Comparison of ENCODE assay signal across 9 cellular contexts in genomic region chrX:48493890-48494364, GRCh38. TPM values are rescaled to one million over a fixed set of nuclear protein-coding genes. Genes with fewer than 3 reads are reported as not detected.
DNase-seq lines count a peak whose midpoint lies in the region; ATAC-seq and TF ChIP-seq lines count a peak whose summit lies in the region.
"Had no signal": no experiment of that assay in that cellular context is flagged by ENCODE, and none has a peak within 500 bp of the region (broad histone marks: within the 10 kb centered on the region; RNA-seq: fewer than 3 reads in every experiment).

No MANE protein-coding gene starts in this region.

- peak; percentile 21; the same call in 1 of the 2 replicates for TF ChIP-seq CTCF in BJ (IDR thresholded peaks at IDR 0.05; ENCODE audit: insufficient read depth, low read depth, low read length)
- no peak for TF ChIP-seq CTCF in activated B cell treated with CpG ODN at 0.5 μM for 24 hours (IDR thresholded peaks at IDR 0.05)

- intact Hi-C loops in activated B cell treated with CpG ODN at 0.5 μM for 24 hours (cut with micrococcal nuclease) = loop anchor here (1.0 to 5.0 kb wide), 2 partner anchors 640 to 662 kb away; no protein-coding TSS in a partner anchor
- intact Hi-C loops in left colon (cut with DNase I, micrococcal nuclease) = no loop called here

- H3K36me3 ChIP-seq in BJ (ENCODE audit: control insufficient read depth, insufficient read depth, low read length) = no peaks in the 10 kb centered on the region

- POLR2A ChIA-PET in BJ (lab: Charles Lee) = no interaction called here
- POLR2A ChIA-PET in HEK293T (lab: Yijun Ruan, JAX) = no interaction called here
- POLR2A ChIA-PET in activated B cell treated with CpG ODN at 0.5 μM for 24 hours (lab: Charles Lee) = interaction anchor here (0.9 kb wide), 1 partner anchor 1304 kb away, joined by 4 read pairs; no protein-coding TSS in a partner anchor

- H3K4me3 ChIP-seq in BJ (ENCODE audit: low read depth, low read length) = no peak overlapping the region

- no peaks in the 10 kb centered on the region for H3K9me3 Mint-ChIP-seq in activated B cell treated with CpG ODN at 0.5 μM for 24 hours

- CTCF ChIA-PET in BJ (lab: Yijun Ruan, JAX) = interaction anchor here (0.8 to 3.2 kb wide), 7 partner anchors 8 to 467 kb away, joined by 3 to 25 read pairs (median 4); no protein-coding TSS in a partner anchor
- CTCF ChIA-PET in HEK293T (lab: Yijun Ruan, JAX) = interaction anchor here (0.7 to 2.3 kb wide), 6 partner anchors 10 to 742 kb away, joined by 3 to 13 read pairs (median 4); no protein-coding TSS in a partner anchor
- CTCF ChIA-PET in activated B cell treated with CpG ODN at 0.5 μM for 24 hours (lab: Charles Lee) = interaction anchor here (1.1 to 1.5 kb wide), 2 partner anchors 662 to 665 kb away, joined by 5 to 6 read pairs; no protein-coding TSS in a partner anchor

- DNase-seq in BJ (ENCODE audit: low read depth) (no peak), HEK293T (ENCODE audit: extremely low spot score) (peak; percentile 46), activated B cell treated with CpG ODN at 0.5 μM for 24 hours (no peak), left colon (peak in 1 of 2 donors; percentile 28)
- DNase-seq in effector CD8-positive, alpha-beta T cell (lab: John Stamatoyannopoulos, UW) = no peak
- DNase-seq: T1000 had no signal

- H3K27ac Mint-ChIP-seq in activated B cell treated with CpG ODN at 0.5 μM for 24 hours = no peak overlapping the region

- peak; percentile 31 for ATAC-seq in activated B cell treated with CpG ODN at 0.5 μM for 24 hours (ENCODE audit: low read depth)
- ATAC-seq in left colon = peak; percentile 76
- ATAC-seq in GM18870 (IDR thresholded peaks at IDR 0.05; ENCODE audit: unreplicated experiment) = no peak
- ATAC-seq in HG03159 (IDR thresholded peaks at IDR 0.05; ENCODE audit: unreplicated experiment) = no peak
- no peak for ATAC-seq in HG02759 (IDR thresholded peaks at IDR 0.05; ENCODE audit: unreplicated experiment)

- no peaks in the 10 kb centered on the region for H3K36me3 Mint-ChIP-seq in activated B cell treated with CpG ODN at 0.5 μM for 24 hours (ENCODE audit: low read depth)

- no peaks in the 10 kb centered on the region for H3K4me1 Mint-ChIP-seq in activated B cell treated with CpG ODN at 0.5 μM for 24 hours

- H3K27me3 ChIP-seq in BJ (ENCODE audit: control insufficient read depth, insufficient read depth, low read length) = no peaks in the 10 kb centered on the region

- H3K4me3 Mint-ChIP-seq in activated B cell treated with CpG ODN at 0.5 μM for 24 hours = no peak overlapping the region

- H3K27me3 Mint-ChIP-seq in activated B cell treated with CpG ODN at 0.5 μM for 24 hours = peaks cover 2% of the 10 kb centered on the region

TF ChIP-seq in HEK293T, 16 proteins besides CTCF, POLR2A, EP300 and RAD21:
- TF ChIP-seq FOXK2 (IDR thresholded peaks at IDR 0.05) (no peak), ZNF384 (IDR thresholded peaks at IDR 0.05) (no peak), NFRKB (IDR thresholded peaks at IDR 0.05) (no peak), L3MBTL2 (conservative IDR thresholded peaks at IDR 0.05) (no peak), CTBP1 (IDR thresholded peaks at IDR 0.05; ENCODE audit: borderline replicate concordance) (no peak), TARDBP (IDR thresholded peaks at IDR 0.05) (no peak), HDGF (IDR thresholded peaks at IDR 0.05; ENCODE audit: borderline replicate concordance) (no peak)

RNA-seq across cellular contexts. Expression of gene PORCN, which starts 14.9 kb away (rescaled TPM):
- polyA plus RNA-seq in BJ (2011; rRNA removed) = 9.9 and 18.0 TPM in 2 replicates
- 10.5 and 14.9 TPM in 2 replicates for polyA minus RNA-seq in BJ (2011; rRNA and poly(A)+ RNA removed)
- 7.8 and 9.8 TPM in 2 replicates for total RNA-seq in activated B cell treated with CpG ODN at 0.5 μM for 24 hours
- total RNA-seq in left colon = 1 to 10 TPM; 4.0 to 5.8 TPM

RNA-seq across cellular contexts. Expression of gene FTSJ1, which starts 17.9 kb away (rescaled TPM):
- 24.5 and 44.3 TPM in 2 replicates for polyA plus RNA-seq in BJ (2011; rRNA removed)
- polyA minus RNA-seq in BJ (2011; rRNA and poly(A)+ RNA removed) = 21.4 and 29.8 TPM in 2 replicates
- total RNA-seq in activated B cell treated with CpG ODN at 0.5 μM for 24 hours = 39.9 and 44.5 TPM in 2 replicates
- 10 to 100 TPM; 19.5 to 25.1 TPM for total RNA-seq in left colon

RNA-seq across cellular contexts. Expression of gene SLC38A5, which starts 23.9 kb away (rescaled TPM):
- 3.5 and 5.3 TPM in 2 replicates for polyA plus RNA-seq in BJ (2011; rRNA removed)
- polyA minus RNA-seq in BJ (2011; rRNA and poly(A)+ RNA removed) = 1.7 and 6.4 TPM in 2 replicates
- total RNA-seq in activated B cell treated with CpG ODN at 0.5 μM for 24 hours = 23.5 and 28.9 TPM in 2 replicates
- total RNA-seq in left colon = 10 to 100 TPM; 16.7 to 24.1 TPM

RNA-seq across cellular contexts. Expression of gene EBP, which starts 27.7 kb away (rescaled TPM):
- 28.3 and 36.1 TPM in 2 replicates for polyA plus RNA-seq in BJ (2011; rRNA removed)
- polyA minus RNA-seq in BJ (2011; rRNA and poly(A)+ RNA removed) = 31.3 and 42.1 TPM in 2 replicates
- total RNA-seq in activated B cell treated with CpG ODN at 0.5 μM for 24 hours (72.4 and 75.5 TPM in 2 replicates), left colon (100 to 1,000 TPM; 152 to 207 TPM)

RNA-seq across cellular contexts. Expression of gene TBC1D25, which starts 45.6 kb away (rescaled TPM):
- polyA plus RNA-seq in BJ (2011; rRNA removed) = 10.6 and 17.8 TPM in 2 replicates
- 9.5 and 11.1 TPM in 2 replicates for polyA minus RNA-seq in BJ (2011; rRNA and poly(A)+ RNA removed)
- total RNA-seq in activated B cell treated with CpG ODN at 0.5 μM for 24 hours = 16.4 and 19.4 TPM in 2 replicates
- total RNA-seq in left colon = 10 to 100 TPM; 11.6 to 15.7 TPM

Comparison
In these comparisons a context has a peak if more than half of its experiments do, and no peak if none do; other contexts are left out.
1. ATAC-seq: peak in activated B cell treated with CpG ODN at 0.5 μM for 24 hours (single experiment) and left colon (single experiment); none in GM18870 (single experiment), HG03159 (single experiment) and HG02759 (single experiment).